29 cellular contexts compared by ENCODE assay signal in genomic region chrX:112968351-112969133, GRCh38.
A peak's percentile ranks its signal among the peaks of the same experiment; 100 is the strongest.
DNase-seq lines count a peak whose midpoint lies in the region; ATAC-seq, FAIRE-seq and TF ChIP-seq lines count a peak whose summit lies in the region.
"Had no signal": no experiment of that assay in that cellular context is flagged by ENCODE, and none has a peak within 500 bp of the region (broad histone marks: within the 10 kb centered on the region; RNA-seq: fewer than 3 reads in every experiment).

No MANE protein-coding gene starts in this region.

- TF ChIP-seq POLR2A in A549 (IDR thresholded peaks at IDR 0.05; ENCODE audit: low read length), result no peak

- H3K4me2 ChIP-seq in A549, result no peak overlapping the region
- no peak overlapping the region for H3K4me2 ChIP-seq in GM23248 (ENCODE audit: unreplicated experiment)
- H3K4me2 ChIP-seq in mammary epithelial cell (ENCODE audit: insufficient read depth, low read depth, low read length), result no peak overlapping the region

- peak; percentile 28 for FAIRE-seq in A549 (lab: Jason Lieb, UNC)
- peak; percentile 76 for FAIRE-seq in kidney (lab: Jason Lieb, UNC)
- FAIRE-seq: frontal cortex, GM12891, small intestine, urothelium cell line had no signal

- dilution Hi-C loops in mammary epithelial cell (cut with HindIII; ENCODE audit: low sequenced_read_pairs), result no loop called here

- no peak for TF ChIP-seq EP300 in A549 (IDR thresholded peaks at IDR 0.05)

- H3K36me3 ChIP-seq in GM23248 (ENCODE audit: low read depth), result no peaks in the 10 kb centered on the region
- H3K36me3 ChIP-seq in mammary epithelial cell (ENCODE audit: insufficient read depth, low read length), result no peaks in the 10 kb centered on the region
- no peaks in the 10 kb centered on the region for H3K36me3 ChIP-seq in kidney (ENCODE audit: control insufficient read depth in 1 of 2, insufficient read depth in 2 of 2, low read length in 2 of 2)
- H3K36me3 ChIP-seq: heart right ventricle, ovary had no signal

- TF ChIP-seq CTCF in A549 (IDR thresholded peaks at IDR 0.05) (no peak), mammary epithelial cell (conservative IDR thresholded peaks at IDR 0.05 in 1 of 2, IDR thresholded peaks at IDR 0.05 in 1 of 2; ENCODE audit: extremely low read depth in 1 of 2, insufficient read depth in 1 of 2, low read depth in 1 of 2, low read length in 2 of 2) (no peak), kidney (IDR thresholded peaks at IDR 0.05; ENCODE audit: borderline replicate concordance, extremely low read depth, insufficient read depth) (no peak)

- 13% methylated on average over 2 of the region's 2 CpGs for WGBS in A549 (ENCODE audit: missing lambda C conversion rate)
- WGBS in GM23248 (ENCODE audit: low coverage in 1 of 2, low lambda C conversion rate in 2 of 2, missing lambda C conversion rate in 2 of 2), 2 experiments, result 25 to 31% methylated on average over 2 of the region's 2 CpGs
- 61% methylated on average over 2 of the region's 2 CpGs for WGBS in mammary epithelial cell (ENCODE audit: low coverage, missing lambda C conversion rate)

- H3K27me3 ChIP-seq in GM23248 (replicated peaks; ENCODE audit: insufficient read depth) (no peaks in the 10 kb centered on the region), mammary epithelial cell (ENCODE audit: insufficient read depth, low read length) (no peaks in the 10 kb centered on the region)
- H3K27me3 ChIP-seq: body of pancreas, ovary had no signal

- H3K4me3 ChIP-seq in A549 (no peak overlapping the region), GM23248 (no peak overlapping the region), mammary epithelial cell (replicated peaks in 1 of 3; ENCODE audit: insufficient read depth in 1 of 3, low read depth in 2 of 3, low read length in 3 of 3) (no peak overlapping the region), kidney (ENCODE audit: low read length in 2 of 2) (no peak overlapping the region)
- H3K4me3 ChIP-seq: body of pancreas, heart right ventricle, ovary had no signal

- intact Hi-C loops in mammary epithelial cell (cut with micrococcal nuclease) (no loop called here), kidney (cut with DNase I) (no loop called here)

- H3K9me3 ChIP-seq in A549, result no peaks in the 10 kb centered on the region
- H3K9me3 ChIP-seq in GM23248 (ENCODE audit: low read depth), result no peaks in the 10 kb centered on the region
- H3K9me3 ChIP-seq in mammary epithelial cell (replicated peaks; ENCODE audit: insufficient read depth, low read length), result no peaks in the 10 kb centered on the region
- H3K9me3 ChIP-seq in kidney (ENCODE audit: control insufficient read depth in 1 of 2, low read length in 2 of 2), result no peaks in the 10 kb centered on the region
- H3K9me3 ChIP-seq: body of pancreas, heart right ventricle, ovary had no signal

- in situ Hi-C loops in GM23248 (cut with MboI) (no loop called here), mammary epithelial cell (cut with MboI; ENCODE audit: low sequenced_read_pairs in 2 of 2) (no loop called here)

- POLR2A ChIA-PET in A549 (lab: Yijun Ruan, JAX), result no interaction called here

- no peak overlapping the region for H3K9ac ChIP-seq in GM23248
- H3K9ac ChIP-seq in mammary epithelial cell (ENCODE audit: insufficient read depth, low read length), result no peak overlapping the region
- H3K9ac ChIP-seq in kidney (ENCODE audit: low read length in 2 of 2), result no peak overlapping the region

- H4K20me1 ChIP-seq in GM23248 (ENCODE audit: insufficient read depth) (no peaks in the 10 kb centered on the region), mammary epithelial cell (ENCODE audit: insufficient read depth, low read length) (no peaks in the 10 kb centered on the region)

- CTCF ChIA-PET in A549 (lab: Yijun Ruan, JAX), result no interaction called here
- CTCF ChIA-PET in mammary epithelial cell (lab: Charles Lee; ENCODE audit: low non-redundant PET), result no interaction called here

- H3F3A ChIP-seq in GM23248 (ENCODE audit: insufficient read depth), result no peaks in the 10 kb centered on the region

- TF ChIP-seq RAD21 in A549 (conservative IDR thresholded peaks at IDR 0.05 in 1 of 2, IDR thresholded peaks at IDR 0.05 in 1 of 2), result no peak

- BruUV-seq in mammary epithelial cell (replicated peaks; lab: Mats Ljungman, UMichigan), result no TSS peak

- no peaks in the 10 kb centered on the region for H3K9me2 ChIP-seq in GM23248 (ENCODE audit: insufficient read depth)

- no peak overlapping the region for H3K27ac ChIP-seq in A549
- H3K27ac ChIP-seq in GM23248, result no peak overlapping the region
- no peak overlapping the region for H3K27ac ChIP-seq in mammary epithelial cell (ENCODE audit: insufficient read depth, low read depth, low read length)
- no peak overlapping the region for H3K27ac ChIP-seq in kidney (ENCODE audit: low read depth in 2 of 2, low read length in 2 of 2)
- H3K27ac ChIP-seq: body of pancreas, heart right ventricle, ovary had no signal

- ATAC-seq in A549, result no peak
- ATAC-seq: activated CD4-positive, CD25-positive, alpha-beta regulatory T cell treated with anti-CD3 and anti-CD28 coated beads, Interleukin-2, amount 50 U/mL, for 24 hours; body of pancreas; CD8-positive, alpha-beta T cell; heart right ventricle; left cardiac atrium; stimulated activated naive CD8-positive, alpha-beta T cell treated with anti-CD3 and anti-CD28 coated beads, Interleukin-15, Interleukin-2, amounts not matched to agents 100 U/mL and 50 U/mL, for 24 hours had no signal

- DNase-seq in A549 (ENCODE audit: low read depth in 1 of 2, low spot score in 1 of 2) (no peak), GM23248 (peak; percentile 13), mammary epithelial cell (peak; percentile 8), kidney (no peak), NCI-H524 treated with DMSO at 0.1 percent for 48 hours (lab: John Stamatoyannopoulos, UW) (no peak), NCI-H2029 (lab: John Stamatoyannopoulos, UW) (no peak), NCI-H446 treated with DMSO at 0.1 percent for 48 hours (lab: John Stamatoyannopoulos, UW) (no peak), GM19238 (ENCODE audit: insufficient read length, low spot score) (no peak)
- DNase-seq: activated CD4-positive, alpha-beta T cell treated with anti-CD3 and anti-CD28 coated beads, Interleukin-2, amount 50 U/mL, for 4 hours; activated gamma-delta T cell treated with Interleukin-2 at 50 U/mL for 16 hours; activated T-cell treated with anti-CD3 and anti-CD28 coated beads, Interleukin-2, amount 50 U/mL, for 48 hours; body of pancreas; CD8-positive, alpha-beta T cell; cerebellar nuclear complex; DMS 273 treated with DMSO at 0.1 percent for 48 hours; H7; heart right ventricle; left cardiac atrium; NCI-H2171; NCI-H524; ovary; retina; small intestine; stimulated activated CD4-positive, alpha-beta T cell treated with anti-CD3 and anti-CD28 coated beads, Interleukin-1b, Interleukin-23, amount 100 ng/mL, for 48 hours; stimulated activated naive CD8-positive, alpha-beta T cell treated with anti-CD3 and anti-CD28 coated beads, Interleukin-15, Interleukin-2, amounts not matched to agents 100 U/mL and 50 U/mL, for 24 hours had no signal

- no peaks in the 10 kb centered on the region for H3K79me2 ChIP-seq in GM23248 (ENCODE audit: insufficient read depth)
- no peaks in the 10 kb centered on the region for H3K79me2 ChIP-seq in mammary epithelial cell (ENCODE audit: insufficient read depth, low read length)

- H3K4me1 ChIP-seq in A549 (no peaks in the 10 kb centered on the region), GM23248 (ENCODE audit: insufficient read depth) (0 out of 2 replicates have a peak, but pooled peaks cover 3% of the 10 kb centered on the region), mammary epithelial cell (ENCODE audit: insufficient read depth, low read length) (no peaks in the 10 kb centered on the region), kidney (ENCODE audit: control insufficient read depth in 1 of 2, insufficient read depth in 1 of 2, low read depth in 1 of 2, low read length in 2 of 2) (no peaks in the 10 kb centered on the region)
- H3K4me1 ChIP-seq: body of pancreas, heart right ventricle had no signal

- H2AFZ ChIP-seq in GM23248 (no peak overlapping the region), mammary epithelial cell (ENCODE audit: low read depth, low read length) (no peak overlapping the region)

TF ChIP-seq in A549, 52 proteins besides CTCF, POLR2A, EP300 and RAD21 (continues in another document):
- no peak for TF ChIP-seq HES2 (IDR thresholded peaks at IDR 0.05)
- no peak for TF ChIP-seq HMGXB4 (CRISPR knock-in tag; IDR thresholded peaks at IDR 0.05; ENCODE audit: borderline replicate concordance)
- TF ChIP-seq CHD2 (IDR thresholded peaks at IDR 0.05; ENCODE audit: low read length, partially characterized antibody), result no peak

Comparison
In these comparisons a context has a peak if more than half of its experiments do, and no peak if none do; other contexts are left out.
1. DNase-seq: peak in GM23248 (single experiment) and mammary epithelial cell (single experiment); none in A549 (0 of 2), kidney (single experiment), NCI-H524 treated with DMSO at 0.1 percent for 48 hours (single experiment), NCI-H2029 (single experiment), NCI-H446 treated with DMSO at 0.1 percent for 48 hours (single experiment) and GM19238 (single experiment).